20 cellular contexts compared by ENCODE assay signal in genomic region chr13:27293873-27294515, GRCh38. TPM values are rescaled to one million over a fixed set of nuclear protein-coding genes. Genes with fewer than 3 reads are reported as not detected.
DNase-seq lines count a peak whose midpoint lies in the region; ATAC-seq, FAIRE-seq and TF ChIP-seq lines count a peak whose summit lies in the region.
"Had no signal": no experiment of that assay in that cellular context is flagged by ENCODE, and none has a peak within 500 bp of the region (broad histone marks: within the 10 kb centered on the region; RNA-seq: fewer than 3 reads in every experiment).

No MANE protein-coding gene starts in this region.

- intact Hi-C loops in OCI-LY7 (cut with micrococcal nuclease; ENCODE audit: unreplicated experiment) = no loop called here

- no peaks in the 10 kb centered on the region for H3K36me3 Mint-ChIP-seq in activated naive CD8-positive, alpha-beta T cell treated with anti-CD3 and anti-CD28 coated beads, Interleukin-2, amount 50 U/mL, for 24 hours (ENCODE audit: low read depth)

- TF ChIP-seq CTCF in OCI-LY7 (conservative IDR thresholded peaks at IDR 0.05; ENCODE audit: low read length) = no peak

- H3K4me2 ChIP-seq in OCI-LY7 (ENCODE audit: low read length) = peak overlapping the region; percentile 85

- H3K9me2 ChIP-seq in OCI-LY7 (ENCODE audit: insufficient read depth, low read length) = no peaks in the 10 kb centered on the region

- DNase-seq in stimulated activated CD4-positive, alpha-beta T cell treated with anti-CD3 and anti-CD28 coated beads, Interleukin-1b, Interleukin-23, amount 100 ng/mL, for 48 hours = peak; percentile 8
- no peak for DNase-seq in stimulated activated CD4-positive, alpha-beta T cell treated with anti-CD3 and anti-CD28 coated beads, Interleukin-15, amount 100 ng/mL, for 24 hours
- DNase-seq in OCI-LY7 (ENCODE audit: low spot score) = peak; percentile 68
- DNase-seq in activated naive CD8-positive, alpha-beta T cell treated with anti-CD3 and anti-CD28 coated beads, Interleukin-2, amount 50 U/mL, for 24 hours = no peak
- no peak for DNase-seq in stimulated activated naive CD8-positive, alpha-beta T cell treated with anti-CD3 and anti-CD28 coated beads, Interleukin-15, amount 100 ng/mL, for 72 hours
- DNase-seq in urothelium cell line (ENCODE audit: low spot score) = no peak
- DNase-seq in frontal cortex (ENCODE audit: low spot score in 2 of 2) = no peak
- no peak for DNase-seq in activated CD4-positive, CD25-positive, alpha-beta regulatory T cell treated with anti-CD3 and anti-CD28 coated beads, Interleukin-2, amount 50 U/mL, for 72 hours
- DNase-seq: activated effector memory CD4-positive, alpha-beta T cell treated with anti-CD3 and anti-CD28 coated beads, Interleukin-2, amount 50 U/mL, for 16 hours; colonic mucosa; NCI-H1105; NCI-H2107; NCI-H526 treated with DMSO at 0.1 percent for 48 hours; OCI-M1; ovary; SHP77 treated with DMSO at 0.1 percent for 48 hours; stimulated activated CD4-positive, alpha-beta T cell treated with anti-CD3 and anti-CD28 coated beads, Interleukin-2, amount 100 ng/mL, for 24 hours had no signal

- peaks cover 55% of the 10 kb centered on the region for H3K4me1 ChIP-seq in OCI-LY7 (ENCODE audit: insufficient read depth, low read length, poor library complexity, severe bottlenecking)
- H3K4me1 ChIP-seq: colonic mucosa had no signal

- peak overlapping the region; percentile 81; the same call in 1 of the 2 replicates for H2AFZ ChIP-seq in OCI-LY7 (ENCODE audit: low read length)

- peak overlapping the region; percentile 91 for H3K27ac ChIP-seq in OCI-LY7 (ENCODE audit: low read depth, low read length, poor library complexity, severe bottlenecking)
- H3K27ac ChIP-seq: colonic mucosa, ovary had no signal

- no peak for ATAC-seq in activated naive CD8-positive, alpha-beta T cell treated with anti-CD3 and anti-CD28 coated beads, Interleukin-2, amount 50 U/mL, for 24 hours
- ATAC-seq in stimulated activated naive CD8-positive, alpha-beta T cell treated with anti-CD3 and anti-CD28 coated beads, Interleukin-15, amount 100 ng/mL, for 72 hours = peak; percentile 81
- ATAC-seq: sciatic nerve had no signal

- H3K4me3 Mint-ChIP-seq in activated naive CD8-positive, alpha-beta T cell treated with anti-CD3 and anti-CD28 coated beads, Interleukin-2, amount 50 U/mL, for 24 hours = no peak overlapping the region
- H3K4me3 Mint-ChIP-seq in stimulated activated naive CD8-positive, alpha-beta T cell treated with anti-CD3 and anti-CD28 coated beads, Interleukin-15, amount 100 ng/mL, for 72 hours = peak overlapping the region; percentile 28 to 48

- H4K20me1 ChIP-seq in OCI-LY7 (ENCODE audit: insufficient read depth, low read length) = no peaks in the 10 kb centered on the region

- H3K79me2 ChIP-seq in OCI-LY7 (ENCODE audit: insufficient read depth, low read depth, low read length) = no peaks in the 10 kb centered on the region

- H3K27me3 Mint-ChIP-seq in activated naive CD8-positive, alpha-beta T cell treated with anti-CD3 and anti-CD28 coated beads, Interleukin-2, amount 50 U/mL, for 24 hours = no peaks in the 10 kb centered on the region
- no peaks in the 10 kb centered on the region for H3K27me3 Mint-ChIP-seq in stimulated activated naive CD8-positive, alpha-beta T cell treated with anti-CD3 and anti-CD28 coated beads, Interleukin-15, amount 100 ng/mL, for 72 hours

- BruUV-seq in OCI-LY7 (replicated peaks; lab: Mats Ljungman, UMichigan) = no TSS peak

- H3K36me3 ChIP-seq in OCI-LY7 (ENCODE audit: insufficient read depth, low read length) = no peaks in the 10 kb centered on the region
- H3K36me3 ChIP-seq: colonic mucosa, ovary had no signal

- FAIRE-seq in urothelium cell line (lab: Jason Lieb, UNC) (no peak), frontal cortex (lab: Jason Lieb, UNC) (no peak)
- FAIRE-seq: endometrium had no signal

- H3K27ac Mint-ChIP-seq in activated naive CD8-positive, alpha-beta T cell treated with anti-CD3 and anti-CD28 coated beads, Interleukin-2, amount 50 U/mL, for 24 hours = peak overlapping the region; percentile 30
- H3K27ac Mint-ChIP-seq in stimulated activated naive CD8-positive, alpha-beta T cell treated with anti-CD3 and anti-CD28 coated beads, Interleukin-15, amount 100 ng/mL, for 72 hours = peak overlapping the region in 1 of 2 donors; percentile 49

- POLR2A ChIA-PET in OCI-LY7 (lab: Charles Lee) = interaction anchor here (0.6 to 3.8 kb wide), 8 partner anchors 8 to 68 kb away, joined by 3 to 46 read pairs (median 9); no protein-coding TSS in a partner anchor

- no peaks in the 10 kb centered on the region for H3K9me3 Mint-ChIP-seq in activated naive CD8-positive, alpha-beta T cell treated with anti-CD3 and anti-CD28 coated beads, Interleukin-2, amount 50 U/mL, for 24 hours
- no peaks in the 10 kb centered on the region for H3K9me3 Mint-ChIP-seq in stimulated activated naive CD8-positive, alpha-beta T cell treated with anti-CD3 and anti-CD28 coated beads, Interleukin-15, amount 100 ng/mL, for 72 hours

- CTCF ChIA-PET in OCI-LY7 (lab: Charles Lee; ENCODE audit: unreplicated experiment) = interaction anchor here (0.6 to 0.9 kb wide), 2 partner anchors 14 to 16 kb away, joined by 3 read pairs; no protein-coding TSS in a partner anchor

- H3K4me1 Mint-ChIP-seq in activated naive CD8-positive, alpha-beta T cell treated with anti-CD3 and anti-CD28 coated beads, Interleukin-2, amount 50 U/mL, for 24 hours = peaks cover 31% of the 10 kb centered on the region
- H3K4me1 Mint-ChIP-seq in stimulated activated naive CD8-positive, alpha-beta T cell treated with anti-CD3 and anti-CD28 coated beads, Interleukin-15, amount 100 ng/mL, for 72 hours = peaks cover 31% of the 10 kb centered on the region

- peak overlapping the region; percentile 54 for H3K4me3 ChIP-seq in OCI-LY7 (ENCODE audit: low read depth, low read length, poor library complexity, severe bottlenecking)
- H3K4me3 ChIP-seq: colonic mucosa, lung, ovary had no signal

- no peaks in the 10 kb centered on the region for H3K9me3 ChIP-seq in OCI-LY7 (ENCODE audit: low read length)
- H3K9me3 ChIP-seq: colonic mucosa, ovary had no signal

RNA-seq across cellular contexts. Expression of gene RASL11A, which starts 23.4 kb away (rescaled TPM):
- total RNA-seq in OCI-LY7 (2014; rRNA removed; shearing (Covaris generic)) = 1.3 and 5.1 TPM in 2 replicates
- 1.4 and 2.4 TPM in 2 replicates for total RNA-seq in OCI-LY7 (2022)
- total RNA-seq in frontal cortex = 2.0 TPM

RNA-seq across cellular contexts. Expression of gene RPL21, which starts 42.6 kb away (rescaled TPM):
- total RNA-seq in OCI-LY7 (2014; rRNA removed; shearing (Covaris generic)) = 1,266 and 1,706 TPM in 2 replicates
- 1,530 and 1,738 TPM in 2 replicates for total RNA-seq in OCI-LY7 (2022)
- 946 TPM for total RNA-seq in frontal cortex

Comparison
In these comparisons a context has a peak if more than half of its experiments do, and no peak if none do; other contexts are left out.
1. DNase-seq: peak in stimulated activated CD4-positive, alpha-beta T cell treated with anti-CD3 and anti-CD28 coated beads, Interleukin-1b, Interleukin-23, amount 100 ng/mL, for 48 hours (single experiment) and OCI-LY7 (single experiment); none in stimulated activated CD4-positive, alpha-beta T cell treated with anti-CD3 and anti-CD28 coated beads, Interleukin-15, amount 100 ng/mL, for 24 hours (single experiment), activated naive CD8-positive, alpha-beta T cell treated with anti-CD3 and anti-CD28 coated beads, Interleukin-2, amount 50 U/mL, for 24 hours (single experiment), stimulated activated naive CD8-positive, alpha-beta T cell treated with anti-CD3 and anti-CD28 coated beads, Interleukin-15, amount 100 ng/mL, for 72 hours (0 of 2), urothelium cell line (single experiment), frontal cortex (0 of 2) and activated CD4-positive, CD25-positive, alpha-beta regulatory T cell treated with anti-CD3 and anti-CD28 coated beads, Interleukin-2, amount 50 U/mL, for 72 hours (single experiment).